In genomic region chr7:102390697-102391484, GRCh38 we compare ENCODE assay signal across 8 cellular contexts. TPM values are rescaled to one million over a fixed set of nuclear protein-coding genes. Genes with fewer than 3 reads are reported as not detected.
A peak's percentile ranks its signal among the peaks of the same experiment; 100 is the strongest.
DNase-seq lines count a peak whose midpoint lies in the region; ATAC-seq and TF ChIP-seq lines count a peak whose summit lies in the region.

No MANE protein-coding gene starts in this region.

- intact Hi-C loops in activated T-helper 2 cell treated with anti-CD3 and anti-CD28 coated beads, Interferon-gamma antibody, Interleukin-2, Interleukin-4, amounts not matched to agents 10 μg/mL and 5 μg/mL and 100 μg/mL, durations not matched to agents 14 hours and 24 hours and 36 hours (cut with micrococcal nuclease): loop anchor here (2.0 kb wide), 1 partner anchor 112 kb away; no protein-coding TSS in a partner anchor

- no peaks in the 10 kb centered on the region for H4K20me1 ChIP-seq in KMS-11 (ENCODE audit: insufficient read depth)

- H3K27ac Mint-ChIP-seq in activated T-helper 2 cell treated with anti-CD3 and anti-CD28 coated beads, Interferon-gamma antibody, Interleukin-2, Interleukin-4, amounts not matched to agents 10 μg/mL and 5 μg/mL and 100 μg/mL, durations not matched to agents 14 hours and 24 hours and 36 hours: no peak overlapping the region

- H3K36me3 Mint-ChIP-seq in activated T-helper 2 cell treated with anti-CD3 and anti-CD28 coated beads, Interferon-gamma antibody, Interleukin-2, Interleukin-4, amounts not matched to agents 10 μg/mL and 5 μg/mL and 100 μg/mL, durations not matched to agents 14 hours and 24 hours and 36 hours (ENCODE audit: low read depth): peaks cover 26% of the 10 kb centered on the region

- TF ChIP-seq EP300 in suprapubic skin (IDR thresholded peaks at IDR 0.05): no peak

- H3K9me3 ChIP-seq in suprapubic skin: no peaks in the 10 kb centered on the region

- DNase-seq in Daoy (ENCODE audit: low read depth) (peak; percentile 89), RPMI7951 (ENCODE audit: low read depth) (peak; percentile 68), foreskin fibroblast (peak; percentile 54 to 85), occipital lobe (lab: John Stamatoyannopoulos, UW) (peak; percentile 30), suprapubic skin (ENCODE audit: low spot score in 2 of 2) (peak; percentile 85 to 90)
- peak; percentile 58 for DNase-seq in activated T-helper 2 cell treated with anti-CD3 and anti-CD28 coated beads, Interferon-gamma antibody, Interleukin-2, Interleukin-4, amounts not matched to agents 10 μg/mL and 5 μg/mL and 100 μg/mL, durations not matched to agents 14 hours and 24 hours and 36 hours (ENCODE audit: low spot score)

- WGBS in suprapubic skin: 74% methylated on average over 10 of the region's 12 CpGs

- ATAC-seq in HG03108 (IDR thresholded peaks at IDR 0.05; ENCODE audit: unreplicated experiment): no peak

- H3K4me3 Mint-ChIP-seq in activated T-helper 2 cell treated with anti-CD3 and anti-CD28 coated beads, Interferon-gamma antibody, Interleukin-2, Interleukin-4, amounts not matched to agents 10 μg/mL and 5 μg/mL and 100 μg/mL, durations not matched to agents 14 hours and 24 hours and 36 hours (ENCODE audit: low read depth): no peak overlapping the region

- peaks cover 6% of the 10 kb centered on the region for H3K4me1 Mint-ChIP-seq in activated T-helper 2 cell treated with anti-CD3 and anti-CD28 coated beads, Interferon-gamma antibody, Interleukin-2, Interleukin-4, amounts not matched to agents 10 μg/mL and 5 μg/mL and 100 μg/mL, durations not matched to agents 14 hours and 24 hours and 36 hours (ENCODE audit: low read depth)

- no peaks in the 10 kb centered on the region for H3K27me3 Mint-ChIP-seq in activated T-helper 2 cell treated with anti-CD3 and anti-CD28 coated beads, Interferon-gamma antibody, Interleukin-2, Interleukin-4, amounts not matched to agents 10 μg/mL and 5 μg/mL and 100 μg/mL, durations not matched to agents 14 hours and 24 hours and 36 hours (ENCODE audit: low read depth)

- H3K4me1 ChIP-seq in KMS-11 (ENCODE audit: low read depth, poor library complexity, severe bottlenecking): peaks cover 23% of the 10 kb centered on the region
- H3K4me1 ChIP-seq in suprapubic skin: peaks cover 5% of the 10 kb centered on the region

- H3K27me3 ChIP-seq in KMS-11 (ENCODE audit: insufficient read depth, low read depth) (no peaks in the 10 kb centered on the region), suprapubic skin (no peaks in the 10 kb centered on the region)

- no peaks in the 10 kb centered on the region for H3K79me2 ChIP-seq in KMS-11 (ENCODE audit: insufficient read depth, low read depth)

- H3K27ac ChIP-seq in KMS-11 (no peak overlapping the region), suprapubic skin (no peak overlapping the region)

- H3K36me3 ChIP-seq in KMS-11 (ENCODE audit: insufficient read depth): no peaks in the 10 kb centered on the region
- peaks cover 25% of the 10 kb centered on the region for H3K36me3 ChIP-seq in suprapubic skin

- H2AFZ ChIP-seq in KMS-11 (ENCODE audit: low read depth): no peak overlapping the region

- no peak overlapping the region for H3K9ac ChIP-seq in KMS-11

- peak; percentile 97 for TF ChIP-seq CTCF in KMS-11 (conservative IDR thresholded peaks at IDR 0.05; ENCODE audit: low read depth, low read length)
- TF ChIP-seq CTCF in foreskin fibroblast (IDR thresholded peaks at IDR 0.05; ENCODE audit: low read depth, low read length): peak; percentile 87
- peak; percentile 75 to 90 for TF ChIP-seq CTCF in suprapubic skin (IDR thresholded peaks at IDR 0.05)

- H3K4me3 ChIP-seq in KMS-11 (IDR thresholded peaks at IDR 0.05; ENCODE audit: insufficient read depth, low read depth, low read length) (no peak overlapping the region), foreskin fibroblast (ENCODE audit: low read depth in 1 of 2, low read length in 2 of 2) (no peak overlapping the region), suprapubic skin (no peak overlapping the region)

- no peak overlapping the region; the same call in 1 of the 2 replicates for H3K4me2 ChIP-seq in KMS-11

- no peaks in the 10 kb centered on the region for H3K9me3 Mint-ChIP-seq in activated T-helper 2 cell treated with anti-CD3 and anti-CD28 coated beads, Interferon-gamma antibody, Interleukin-2, Interleukin-4, amounts not matched to agents 10 μg/mL and 5 μg/mL and 100 μg/mL, durations not matched to agents 14 hours and 24 hours and 36 hours

- TF ChIP-seq POLR2A in suprapubic skin (IDR thresholded peaks at IDR 0.05): no peak

RNA-seq across cellular contexts. Expression of gene PRKRIP1, which starts 5.3 kb away (rescaled TPM):
- total RNA-seq in Daoy (2014; rRNA removed; shearing (Covaris generic)): 52.5 and 64.1 TPM in 2 replicates
- 13.3 and 13.4 TPM in 2 replicates for total RNA-seq in RPMI7951 (2014; rRNA removed; shearing (Covaris generic))
- 25.7 and 30.0 TPM in 2 replicates for total RNA-seq in activated T-helper 2 cell treated with anti-CD3 and anti-CD28 coated beads, Interferon-gamma antibody, Interleukin-2, Interleukin-4, amounts not matched to agents 10 μg/mL and 5 μg/mL and 100 μg/mL, durations not matched to agents 14 hours and 24 hours and 36 hours
- total RNA-seq in occipital lobe (13.6 TPM), suprapubic skin (10 to 100 TPM; 21.5 to 54.7 (median 23.3) TPM)

RNA-seq across cellular contexts. Expression of gene SPDYE6, which starts 34.6 kb away (rescaled TPM):
- not detected in 2 replicates for total RNA-seq in Daoy (2014; rRNA removed; shearing (Covaris generic))
- 0.24 TPM in 1 of 2 replicates, not detected in the other for total RNA-seq in RPMI7951 (2014; rRNA removed; shearing (Covaris generic))
- total RNA-seq in activated T-helper 2 cell treated with anti-CD3 and anti-CD28 coated beads, Interferon-gamma antibody, Interleukin-2, Interleukin-4, amounts not matched to agents 10 μg/mL and 5 μg/mL and 100 μg/mL, durations not matched to agents 14 hours and 24 hours and 36 hours: not detected in 2 replicates
- total RNA-seq in occipital lobe: 0.16 TPM
- not detected for total RNA-seq in suprapubic skin

RNA-seq across cellular contexts. Expression of gene ORAI2, which starts 42.5 kb away (rescaled TPM):
- total RNA-seq in Daoy (2014; rRNA removed; shearing (Covaris generic)): 42.8 and 59.5 TPM in 2 replicates
- 22.9 and 30.6 TPM in 2 replicates for total RNA-seq in RPMI7951 (2014; rRNA removed; shearing (Covaris generic))
- total RNA-seq in activated T-helper 2 cell treated with anti-CD3 and anti-CD28 coated beads, Interferon-gamma antibody, Interleukin-2, Interleukin-4, amounts not matched to agents 10 μg/mL and 5 μg/mL and 100 μg/mL, durations not matched to agents 14 hours and 24 hours and 36 hours: 53.5 and 53.8 TPM in 2 replicates
- total RNA-seq in occipital lobe (18.1 TPM), suprapubic skin (1 to 10 TPM; 4.3 to 7.0 (median 5.0) TPM)

Comparison
In these comparisons a context has a peak if more than half of its experiments do, and no peak if none do; other contexts are left out.
1. DNase-seq: peak in every context shown above with its lines; median percentile 89 in Daoy; 88 in suprapubic skin; 70 in foreskin fibroblast; 68 in RPMI7951; 58 in activated T-helper 2 cell treated with anti-CD3 and anti-CD28 coated beads, Interferon-gamma antibody, Interleukin-2, Interleukin-4, amounts not matched to agents 10 μg/mL and 5 μg/mL and 100 μg/mL, durations not matched to agents 14 hours and 24 hours and 36 hours; 30 in occipital lobe.